Comparison of ENCODE assay signal across 27 cellular contexts in the genomic region with DNA sequence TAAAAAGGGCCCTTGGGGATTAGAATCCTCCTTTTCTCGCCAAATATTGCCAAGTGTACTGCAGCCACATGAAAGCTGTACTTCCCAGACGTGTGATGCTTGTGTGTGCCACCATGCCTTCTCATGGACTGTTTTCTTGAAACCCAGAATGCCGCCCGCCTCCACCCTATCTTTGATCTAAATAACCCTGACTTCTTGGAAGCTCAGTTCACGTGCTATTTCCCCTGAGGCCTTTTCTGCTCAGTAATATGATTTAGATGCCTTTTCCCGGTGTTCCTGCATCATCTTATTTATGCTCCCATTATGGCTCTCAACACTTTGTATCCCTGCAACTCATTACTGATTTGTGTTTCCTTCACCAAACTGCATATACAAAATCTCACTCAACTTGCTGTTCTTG.
"Had no signal": no experiment of that assay in that cellular context is flagged by ENCODE, and none has a peak within 500 bp of the region (broad histone marks: within the 10 kb centered on the region; RNA-seq: fewer than 3 reads in every experiment).

No MANE protein-coding gene starts in this region.

- H3K4me1 ChIP-seq: left lung, right atrium auricular region, right lobe of liver, tibial nerve, upper lobe of left lung, vagina had no signal

- H3K27me3 ChIP-seq: left lung, ovary, right atrium auricular region, right lobe of liver, tibial nerve, upper lobe of left lung, vagina had no signal

- H3K27ac Mint-ChIP-seq: immature natural killer cell; mesothelial cell of epicardium; natural killer cell; progenitor cell of endocrine pancreas; stimulated activated memory B cell treated with anti-CD40 and anti-IgM and Interleukin-4, amounts not matched to agents 10 μg/mL and 1 μg/mL and 100 μg/mL, for 72 hours had no signal

- DNase-seq: hypothalamus; immature natural killer cell; kidney; left colon; left lung; mesendoderm; naive B cell; natural killer cell; ovary; right lobe of liver; stimulated activated CD4-positive, alpha-beta T cell treated with anti-CD3 and anti-CD28 coated beads, Interleukin-1b, Interleukin-23, amount 100 ng/mL, for 48 hours; stimulated activated CD4-positive, alpha-beta T cell treated with anti-CD3 and anti-CD28 coated beads, Interleukin-2, amount 100 ng/mL, for 48 hours; stimulated activated CD4-positive, alpha-beta T cell treated with anti-CD3 and anti-CD28 coated beads, Interleukin-4, amount 100 ng/mL, for 4 hours; stimulated activated CD8-positive, alpha-beta memory T cell treated with anti-CD3 and anti-CD28 coated beads, Interleukin-4, amount 100 ng/mL, for 48 hours; stimulated activated naive CD4-positive, alpha-beta T cell treated with Interleukin-2 at 50 U/mL for 16 hours; stimulated activated naive CD8-positive, alpha-beta T cell treated with anti-CD3 and anti-CD28 coated beads, Interleukin-15, amount 100 ng/mL, for 72 hours; substantia nigra; upper lobe of left lung had no signal

- ATAC-seq: left colon; left lung; natural killer cell; stimulated activated memory B cell treated with anti-CD40 and anti-IgM and Interleukin-4, amounts not matched to agents 10 μg/mL and 1 μg/mL and 100 μg/mL, for 72 hours had no signal

- H3K4me3 ChIP-seq: left lung, lung, ovary, right atrium auricular region, right lobe of liver, smooth muscle cell, tibial nerve, upper lobe of left lung, vagina had no signal

- H3K4me3 Mint-ChIP-seq: immature natural killer cell; mesothelial cell of epicardium; natural killer cell; stimulated activated memory B cell treated with anti-CD40 and anti-IgM and Interleukin-4, amounts not matched to agents 10 μg/mL and 1 μg/mL and 100 μg/mL, for 72 hours; stimulated activated naive CD8-positive, alpha-beta T cell treated with anti-CD3 and anti-CD28 coated beads, Interleukin-15, amount 100 ng/mL, for 72 hours had no signal

- H3K27me3 Mint-ChIP-seq: naive B cell; progenitor cell of endocrine pancreas; stimulated activated memory B cell treated with anti-CD40 and anti-IgM and Interleukin-4, amounts not matched to agents 10 μg/mL and 1 μg/mL and 100 μg/mL, for 72 hours; stimulated activated naive CD8-positive, alpha-beta T cell treated with anti-CD3 and anti-CD28 coated beads, Interleukin-15, amount 100 ng/mL, for 72 hours had no signal

- H3K4me1 Mint-ChIP-seq: stimulated activated memory B cell treated with anti-CD40 and anti-IgM and Interleukin-4, amounts not matched to agents 10 μg/mL and 1 μg/mL and 100 μg/mL, for 72 hours had no signal

- FAIRE-seq: islet of Langerhans, kidney had no signal

- H3K36me3 Mint-ChIP-seq: natural killer cell had no signal

- H3K27ac ChIP-seq: left lung, ovary, right atrium auricular region, right lobe of liver, tibial nerve, upper lobe of left lung, vagina had no signal

- H3K4me2 ChIP-seq: smooth muscle cell had no signal

- H3K36me3 ChIP-seq: left lung, ovary, right atrium auricular region, right lobe of liver, upper lobe of left lung, vagina had no signal

- H3K9me3 Mint-ChIP-seq: immature natural killer cell; natural killer cell; stimulated activated memory B cell treated with anti-CD40 and anti-IgM and Interleukin-4, amounts not matched to agents 10 μg/mL and 1 μg/mL and 100 μg/mL, for 72 hours; stimulated activated naive CD8-positive, alpha-beta T cell treated with anti-CD3 and anti-CD28 coated beads, Interleukin-15, amount 100 ng/mL, for 72 hours had no signal

- H3K9me3 ChIP-seq: left lung, ovary, right atrium auricular region, right lobe of liver, upper lobe of left lung, vagina had no signal
